ENCODE assay signal across 28 cellular contexts in the genomic region with DNA sequence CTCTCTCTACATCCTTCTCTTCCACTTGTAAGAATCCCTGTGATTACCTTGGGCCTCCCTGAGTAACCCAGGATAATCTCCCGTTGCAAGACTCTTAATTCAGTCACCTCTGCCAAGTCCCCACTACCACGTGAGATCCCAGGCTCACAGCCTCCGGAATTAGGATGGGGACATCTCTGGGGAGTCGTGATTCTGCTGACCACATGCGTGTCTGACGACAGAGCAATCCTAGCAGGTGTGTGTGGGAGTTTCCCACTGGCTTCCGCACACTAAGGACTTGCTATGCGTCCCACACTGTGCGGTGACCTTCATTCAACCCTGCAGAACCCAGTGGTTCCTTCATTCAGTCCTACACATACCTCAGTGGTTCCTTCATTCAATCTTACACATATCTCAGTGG. TPM values are rescaled to one million over a fixed set of nuclear protein-coding genes. Genes with fewer than 3 reads are reported as not detected.
DNase-seq lines count a peak whose midpoint lies in the region; ATAC-seq, FAIRE-seq and TF ChIP-seq lines count a peak whose summit lies in the region.
"Had no signal": no experiment of that assay in that cellular context is flagged by ENCODE, and none has a peak within 500 bp of the region (broad histone marks: within the 10 kb centered on the region; RNA-seq: fewer than 3 reads in every experiment).

No MANE protein-coding gene starts in this region.

- CTCF ChIA-PET in H1 (lab: Charles Lee; ENCODE audit: partially characterized antibody): interaction anchor here (0.8 to 3.5 kb wide), 11 partner anchors 12 to 328 kb away, joined by 3 to 39 read pairs (median 4); a partner anchor contains a TSS
- CTCF ChIA-PET in activated CD4-positive, alpha-beta memory T cell treated with anti-CD3 and anti-CD28 coated beads, Interleukin-2, amount 10 ng/mL, durations not matched to agents 7 days and 5 days (lab: Charles Lee): no interaction called here

- no peak overlapping the region for H4K91ac ChIP-seq in H1 (replicated peaks; ENCODE audit: insufficient read length, low read length)

- DNase-seq in LHCN-M2 (ENCODE audit: low read depth) (peak; percentile 2), NB4 (ENCODE audit: low read depth) (peak; percentile 50), H1 (ENCODE audit: low read depth in 1 of 2, low spot score in 2 of 2) (no peak), osteoblast (ENCODE audit: insufficient read length, low spot score, missing footprints) (peak; percentile 70), head of caudate nucleus (no peak), NCI-H82 (lab: John Stamatoyannopoulos, UW) (no peak)
- DNase-seq in activated CD4-positive, alpha-beta memory T cell treated with anti-CD3 and anti-CD28 coated beads, Interleukin-2, amount 10 ng/mL, durations not matched to agents 7 days and 5 days: no peak
- DNase-seq: 8988T; ACHN; BE2C; CD4-positive, alpha-beta memory T cell; CD4-positive, CD25-positive, alpha-beta regulatory T cell; CD8-positive, alpha-beta memory T cell; COR-L47; DMS 273 treated with DMSO at 0.1 percent for 48 hours; DMS153; DMS53; DMS79; DND-41; EL; GDM1 had no signal

- H3K56ac ChIP-seq in H1 (replicated peaks; ENCODE audit: insufficient read length, low read depth, low read length): no peak overlapping the region

- no peak overlapping the region for H2BK20ac ChIP-seq in H1 (ENCODE audit: low read length)

- H4K20me1 ChIP-seq in H1 (replicated peaks in 1 of 2; ENCODE audit: control insufficient read depth in 1 of 2, insufficient read depth in 2 of 2, low read length in 2 of 2): peaks cover 0 to 1% of the 10 kb centered on the region in 2 experiments
- peaks cover 2% of the 10 kb centered on the region for H4K20me1 ChIP-seq in osteoblast (ENCODE audit: insufficient read depth, low read length)
- H4K20me1 ChIP-seq: BLaER1 had no signal

- FAIRE-seq in H1 (lab: Jason Lieb, UNC): no peak
- FAIRE-seq: A204.1, GM12878, GM12892, GM18507 had no signal

- H3K4me2 ChIP-seq in H1 (ENCODE audit: insufficient read depth in 1 of 2, low read depth in 2 of 2, low read length in 2 of 2) (no peak overlapping the region), osteoblast (ENCODE audit: insufficient read depth, low read length) (no peak overlapping the region)
- H3K4me2 ChIP-seq: BLaER1 had no signal

- H3K9ac ChIP-seq in H1 (replicated peaks in 1 of 4; ENCODE audit: extremely low read depth in 1 of 4, low read depth in 3 of 4, low read length in 3 of 4): no peak overlapping the region
- H3K9ac ChIP-seq: BLaER1 had no signal

- no peaks in the 10 kb centered on the region for H3K27me3 Mint-ChIP-seq in activated CD4-positive, alpha-beta memory T cell treated with anti-CD3 and anti-CD28 coated beads, Interleukin-2, amount 10 ng/mL, durations not matched to agents 7 days and 5 days
- H3K27me3 Mint-ChIP-seq: CD4-positive, CD25-positive, alpha-beta regulatory T cell had no signal

- H3K36me3 ChIP-seq in H1 (ENCODE audit: control insufficient read depth in 2 of 4, insufficient read depth in 4 of 4, low read length in 3 of 4) (no peaks in the 10 kb centered on the region), osteoblast (ENCODE audit: insufficient read depth, low read length) (no peaks in the 10 kb centered on the region)
- H3K36me3 ChIP-seq: BE2C had no signal

- H2BK120ac ChIP-seq in H1 (replicated peaks; ENCODE audit: low read depth, low read length): no peak overlapping the region

- H3K14ac ChIP-seq in H1 (ENCODE audit: insufficient read length): no peak overlapping the region

- TF ChIP-seq RAD21 in H1 (IDR thresholded peaks at IDR 0.05 in 1 of 2, conservative IDR thresholded peaks at IDR 0.05 in 1 of 2; ENCODE audit: low read depth in 2 of 2, low read length in 2 of 2): no peak

- WGBS in H1 (ENCODE audit: extremely low coverage in 1 of 2, insufficient coverage in 1 of 2, insufficient read length in 1 of 2, insufficient replicate concordance in 2 of 2, low coverage in 1 of 2, low lambda C conversion rate in 2 of 2, missing lambda C conversion rate in 1 of 2), 2 experiments: 84% methylated on average over 9 of the region's 9 CpGs; no CpG with 5 or more reads in 1 of the 2 experiments

- no peaks in the 10 kb centered on the region for H3K9me3 Mint-ChIP-seq in activated CD4-positive, alpha-beta memory T cell treated with anti-CD3 and anti-CD28 coated beads, Interleukin-2, amount 10 ng/mL, durations not matched to agents 7 days and 5 days

- no peak overlapping the region for H4K8ac ChIP-seq in H1 (ENCODE audit: extremely low read depth, insufficient read depth, low read length)

- H3K4me1 ChIP-seq in H1 (replicated peaks in 1 of 4; ENCODE audit: control insufficient read depth in 3 of 4, insufficient read depth in 4 of 4, low read length in 3 of 4): peaks cover 0 to 4% (median under 1%) of the 10 kb centered on the region in 4 experiments; a peak in 2 of 7 replicates
- no peaks in the 10 kb centered on the region for H3K4me1 ChIP-seq in osteoblast (ENCODE audit: insufficient read depth, low read length)
- H3K4me1 ChIP-seq: BE2C had no signal

- no peak overlapping the region for H2BK5ac ChIP-seq in H1 (ENCODE audit: low read depth, low read length)

- peak overlapping the region; percentile 46; the same call in 1 of the 2 replicates for H2BK12ac ChIP-seq in H1 (ENCODE audit: low read depth, low read length)

- H3K79me2 ChIP-seq in H1 (ENCODE audit: control insufficient read depth in 1 of 2, insufficient read depth in 2 of 2, low read length in 2 of 2) (no peaks in the 10 kb centered on the region), osteoblast (ENCODE audit: insufficient read depth, low read length) (no peaks in the 10 kb centered on the region)

- H3K4me3 Mint-ChIP-seq in activated CD4-positive, alpha-beta memory T cell treated with anti-CD3 and anti-CD28 coated beads, Interleukin-2, amount 10 ng/mL, durations not matched to agents 7 days and 5 days: no peak overlapping the region
- H3K4me3 Mint-ChIP-seq: CD14-positive monocyte; CD4-positive, alpha-beta memory T cell; CD4-positive, CD25-positive, alpha-beta regulatory T cell; CD8-positive, alpha-beta memory T cell had no signal

- ATAC-seq in GM21576 (IDR thresholded peaks at IDR 0.05; ENCODE audit: unreplicated experiment): no peak
- ATAC-seq: GM12878 had no signal

- POLR2A ChIA-PET in H1 (lab: Charles Lee; ENCODE audit: partially characterized antibody): no interaction called here
- POLR2A ChIA-PET in activated CD4-positive, alpha-beta memory T cell treated with anti-CD3 and anti-CD28 coated beads, Interleukin-2, amount 10 ng/mL, durations not matched to agents 7 days and 5 days (lab: Charles Lee): no interaction called here

- no peaks in the 10 kb centered on the region for H3K4me1 Mint-ChIP-seq in activated CD4-positive, alpha-beta memory T cell treated with anti-CD3 and anti-CD28 coated beads, Interleukin-2, amount 10 ng/mL, durations not matched to agents 7 days and 5 days
- H3K4me1 Mint-ChIP-seq: CD4-positive, alpha-beta memory T cell; CD8-positive, alpha-beta memory T cell had no signal

- H2AFZ ChIP-seq in H1 (ENCODE audit: low read length) (no peak overlapping the region), osteoblast (ENCODE audit: low read length) (no peak overlapping the region)

- TF ChIP-seq POLR2A in NB4 (IDR thresholded peaks at IDR 0.05; ENCODE audit: extremely low read depth, insufficient read length) (no peak), H1 (IDR thresholded peaks at IDR 0.05; ENCODE audit: control extremely low read depth in 1 of 2, low read depth in 2 of 2, low read length in 2 of 2) (no peak)

- intact Hi-C loops in head of caudate nucleus (cut with DNase I): no loop called here

- no peak overlapping the region for H2AK5ac ChIP-seq in H1 (ENCODE audit: low read depth, low read length)

- no peaks in the 10 kb centered on the region for H3K79me1 ChIP-seq in H1 (ENCODE audit: low read depth, low read length)

- H3K36me3 Mint-ChIP-seq in activated CD4-positive, alpha-beta memory T cell treated with anti-CD3 and anti-CD28 coated beads, Interleukin-2, amount 10 ng/mL, durations not matched to agents 7 days and 5 days (ENCODE audit: low read depth): no peaks in the 10 kb centered on the region
- H3K36me3 Mint-ChIP-seq: CD14-positive monocyte; CD4-positive, alpha-beta memory T cell; CD4-positive, CD25-positive, alpha-beta regulatory T cell; CD8-positive, alpha-beta memory T cell had no signal

- TF ChIP-seq CTCF in NB4 (IDR thresholded peaks at IDR 0.05; ENCODE audit: low read depth, low read length): no peak
- no peak for TF ChIP-seq CTCF in H1 (IDR thresholded peaks at IDR 0.05; ENCODE audit: control extremely low read depth in 1 of 3, insufficient read depth in 1 of 3, low read depth in 1 of 3, low read length in 3 of 3)
- TF ChIP-seq CTCF in osteoblast (IDR thresholded peaks at IDR 0.05; ENCODE audit: extremely low read depth, low read depth, low read length): no peak

- H4K5ac ChIP-seq in H1 (ENCODE audit: insufficient read length, low read depth, low read length): no peak overlapping the region

- H3K27ac ChIP-seq in H1 (ENCODE audit: low read depth, low read length) (no peak overlapping the region), osteoblast (ENCODE audit: low read depth, low read length) (no peak overlapping the region)
- H3K27ac ChIP-seq: BLaER1 had no signal

- H3K23me2 ChIP-seq in H1 (ENCODE audit: low read depth, low read length): no peaks in the 10 kb centered on the region

- no peak overlapping the region for H3K18ac ChIP-seq in H1 (ENCODE audit: extremely low read depth, low read length)

- H3K4ac ChIP-seq in H1 (replicated peaks; ENCODE audit: insufficient read length, low read depth, low read length): no peak overlapping the region

- H3K27me3 ChIP-seq in H1 (replicated peaks in 1 of 4; ENCODE audit: control insufficient read depth in 3 of 4, extremely low read depth in 1 of 4, insufficient read depth in 3 of 4, low read length in 3 of 4): no peaks in the 10 kb centered on the region; a peak in 3 of 7 replicates
- H3K27me3 ChIP-seq in osteoblast (ENCODE audit: insufficient read depth, low read length): no peaks in the 10 kb centered on the region
- H3K27me3 ChIP-seq: BE2C, BLaER1 had no signal

- H3K4me3 ChIP-seq in NB4 (ENCODE audit: low read depth, low read length) (no peak overlapping the region), H1 (ENCODE audit: extremely low read depth in 1 of 4, insufficient read depth in 2 of 4, low read depth in 3 of 4, low read length in 4 of 4) (no peak overlapping the region), osteoblast (ENCODE audit: insufficient read depth, low read length) (no peak overlapping the region)
- H3K4me3 ChIP-seq: BLaER1, GM12878 had no signal

- no peak overlapping the region for H3K27ac Mint-ChIP-seq in activated CD4-positive, alpha-beta memory T cell treated with anti-CD3 and anti-CD28 coated beads, Interleukin-2, amount 10 ng/mL, durations not matched to agents 7 days and 5 days
- H3K27ac Mint-ChIP-seq: CD14-positive monocyte; CD4-positive, alpha-beta memory T cell; CD4-positive, CD25-positive, alpha-beta regulatory T cell had no signal

- no peak for TF ChIP-seq EP300 in H1 (IDR thresholded peaks at IDR 0.05; ENCODE audit: borderline replicate concordance in 1 of 2, low read depth in 2 of 2, low read length in 2 of 2)

- H2BK15ac ChIP-seq in H1 (ENCODE audit: low read length): no peak overlapping the region

- H3K9me3 ChIP-seq in H1 (ENCODE audit: insufficient read depth in 2 of 2, low read depth in 1 of 2, low read length in 1 of 2) (no peaks in the 10 kb centered on the region), osteoblast (ENCODE audit: low read depth, low read length) (no peaks in the 10 kb centered on the region)
- H3K9me3 ChIP-seq: BE2C had no signal

- H3K23ac ChIP-seq in H1 (ENCODE audit: insufficient read length): no peak overlapping the region

RNA-seq across cellular contexts. Expression of a gene that starts 11.9 kb away (rescaled TPM):
- total RNA-seq in LHCN-M2 (2014; rRNA removed) (0.98 and 1.3 TPM in 2 replicates), osteoblast (1.1 and 1.8 TPM in 2 replicates)
- polyA plus RNA-seq in LHCN-M2 (2012): 2.4 TPM
- total RNA-seq in H1 (2021; fragmentation: NEBNext Ultra II Directional; extraction: Animal tissue kit (Norgen Biotek cat#: 25700)): 7.4 and 7.9 TPM in 2 replicates
- 4.3 and 6.4 TPM in 2 replicates for polyA plus RNA-seq in H1 (2011; rRNA removed)
- 3.2 TPM for polyA plus RNA-seq in H1 (2011; cell fraction: cytosol; rRNA removed)
- 6.0 TPM for polyA plus RNA-seq in H1 (2011; cell fraction: nucleus; rRNA removed)
- polyA plus RNA-seq in H1 (2012, experiment 1 of 2): 4.9 to 8.0 TPM (median 7.3 TPM) in 4 replicates
- 5.8 TPM for polyA plus RNA-seq in H1 (2012, experiment 2 of 2)
- polyA plus RNA-seq in H1 (2013, experiment 1 of 2): 8.3 TPM
- 7.3 TPM for polyA plus RNA-seq in H1 (2013, experiment 2 of 2)
- 6.3 and 6.4 TPM in 2 replicates for polyA minus RNA-seq in H1 (2011; rRNA and poly(A)+ RNA removed)
- 7.4 TPM for polyA minus RNA-seq in H1 (2011; cell fraction: cytosol; rRNA and poly(A)+ RNA removed)
- 5.2 TPM for polyA minus RNA-seq in H1 (2011; cell fraction: nucleus; rRNA and poly(A)+ RNA removed)
- total RNA-seq in activated CD4-positive, alpha-beta memory T cell treated with anti-CD3 and anti-CD28 coated beads, Interleukin-2, amount 10 ng/mL, durations not matched to agents 7 days and 5 days: under 1 TPM; 0.15 to 0.20 TPM
- total RNA-seq: CD8-positive, alpha-beta memory T cell; GM12878 had no signal
- polyA plus RNA-seq: CD14-positive monocyte, GM12878 had no signal

Comparison
In these comparisons a context has a peak if more than half of its experiments do, and no peak if none do; other contexts are left out.
1. DNase-seq: peak in LHCN-M2 (single experiment), NB4 (single experiment) and osteoblast (single experiment); none in H1 (0 of 2), activated CD4-positive, alpha-beta memory T cell treated with anti-CD3 and anti-CD28 coated beads, Interleukin-2, amount 10 ng/mL, durations not matched to agents 7 days and 5 days (single experiment), head of caudate nucleus (0 of 42) and NCI-H82 (single experiment).